33 cellular contexts compared by ENCODE assay signal in genomic region chr10:62171791-62172190, GRCh38.
DNase-seq lines count a peak whose midpoint lies in the region; ATAC-seq and TF ChIP-seq lines count a peak whose summit lies in the region.
"Had no signal": no experiment of that assay in that cellular context is flagged by ENCODE, and none has a peak within 500 bp of the region (broad histone marks: within the 10 kb centered on the region; RNA-seq: fewer than 3 reads in every experiment).

No MANE protein-coding gene starts in this region.

- H2BK12ac ChIP-seq in mesenchymal stem cell (ENCODE audit: low read length in 2 of 2) = no peak overlapping the region

- no peaks in the 10 kb centered on the region for H3K36me3 Mint-ChIP-seq in glutamatergic neuron (ENCODE audit: unreplicated experiment)

- H3K4me1 ChIP-seq in mesenchymal stem cell (ENCODE audit: control insufficient read depth, insufficient read depth, low read depth, low read length) = no peaks in the 10 kb centered on the region
- H3K4me1 ChIP-seq: testis had no signal

- no peak overlapping the region for H2BK15ac ChIP-seq in mesenchymal stem cell (ENCODE audit: low read depth, poor library complexity, severe bottlenecking)

- no peak overlapping the region for H2BK120ac ChIP-seq in mesenchymal stem cell (ENCODE audit: low read depth, low read length)

- H3K14ac ChIP-seq in mesenchymal stem cell (ENCODE audit: low read length in 2 of 2) = no peak overlapping the region

- DNase-seq in EL (peak; percentile 47), HFF-Myc (ENCODE audit: extremely low read depth, low read depth) (peak; percentile 17), astrocyte of the hippocampus (ENCODE audit: low read depth, low spot score) (peak; percentile 14), mesenchymal stem cell (peak; percentile 32), glutamatergic neuron (no peak)
- DNase-seq: activated CD4-positive, alpha-beta T cell treated with anti-CD3 and anti-CD28 coated beads, Interleukin-2, amount 50 U/mL, for 4 hours; activated CD8-positive, alpha-beta memory T cell treated with anti-CD3 and anti-CD28 coated beads, Interleukin-2, amount 50 U/mL, for 48 hours; aorta; CD4-positive, CD25-positive, alpha-beta regulatory T cell; central memory CD4-positive, alpha-beta T cell; dorsolateral prefrontal cortex; foreskin melanocyte; GDM1; H7; left lung; naive B cell; NCI-H1417; NCI-H345; NCI-H82; occipital lobe; spleen; stimulated activated CD4-positive, alpha-beta T cell treated with anti-CD3 and anti-CD28 coated beads, Interleukin-4, amount 100 ng/mL, for 1 hour; stimulated activated naive CD4-positive, alpha-beta T cell; testis had no signal

- no peak overlapping the region for H4K8ac ChIP-seq in mesenchymal stem cell (ENCODE audit: low read length)

- no peak overlapping the region for H3K4me3 Mint-ChIP-seq in glutamatergic neuron (ENCODE audit: unreplicated experiment)
- H3K4me3 Mint-ChIP-seq: activated T-helper 17 cell treated with anti-CD3 and anti-CD28 coated beads, Interleukin-2, amount 50 U/mL, for 72 hours; CD4-positive, CD25-positive, alpha-beta regulatory T cell; IgD-negative memory B cell; naive B cell had no signal

- no peak for ATAC-seq in GM18873 (IDR thresholded peaks at IDR 0.05; ENCODE audit: low FRiP score, unreplicated experiment)
- no peak for ATAC-seq in GM19467 (IDR thresholded peaks at IDR 0.05; ENCODE audit: unreplicated experiment)
- ATAC-seq: activated naive CD4-positive, alpha-beta T cell treated with anti-CD3 and anti-CD28 coated beads, Interleukin-2, amount 50 U/mL, for 72 hours; activated T-helper 17 cell treated with anti-CD3 and anti-CD28 coated beads, Interleukin-2, amount 50 U/mL, for 72 hours; Right ventricle myocardium inferior had no signal

- H3K27ac ChIP-seq in mesenchymal stem cell (ENCODE audit: low read length, poor library complexity, severe bottlenecking) = no peak overlapping the region
- H3K27ac ChIP-seq: dorsolateral prefrontal cortex, epithelial cell of prostate, hepatocyte, HL-60, spleen, testis had no signal

- no peak overlapping the region for H3K4me2 ChIP-seq in mesenchymal stem cell (ENCODE audit: low read length, poor library complexity, severe bottlenecking)
- H3K4me2 ChIP-seq: hepatocyte had no signal

- H3K4me1 Mint-ChIP-seq in glutamatergic neuron (ENCODE audit: low read depth, unreplicated experiment) = no peaks in the 10 kb centered on the region

- no peak overlapping the region for H2AFZ ChIP-seq in mesenchymal stem cell (ENCODE audit: low read depth, low read length)
- H2AFZ ChIP-seq: hepatocyte had no signal

- H3K9ac ChIP-seq in mesenchymal stem cell (ENCODE audit: low read length) = no peak overlapping the region

- no peak overlapping the region for H3K4ac ChIP-seq in mesenchymal stem cell (ENCODE audit: low read depth in 1 of 2, low read length in 2 of 2)

- no peaks in the 10 kb centered on the region for H3K79me1 ChIP-seq in mesenchymal stem cell (replicated peaks; ENCODE audit: low read length, poor library complexity, severe bottlenecking)

- no peak overlapping the region for H3K23ac ChIP-seq in mesenchymal stem cell (ENCODE audit: low read length in 2 of 2)

- H3K9me3 ChIP-seq in mesenchymal stem cell (ENCODE audit: control insufficient read depth, low read length) = peaks cover 9% of the 10 kb centered on the region
- H3K9me3 ChIP-seq: testis had no signal

- H3K27me3 ChIP-seq in mesenchymal stem cell (ENCODE audit: control insufficient read depth in 1 of 2, insufficient read depth in 1 of 2, low read length in 2 of 2) = no peaks in the 10 kb centered on the region
- H3K27me3 ChIP-seq: dorsolateral prefrontal cortex, hepatocyte, left lung, spleen, testis had no signal

- H3K36me3 ChIP-seq in mesenchymal stem cell (ENCODE audit: control insufficient read depth in 1 of 2, insufficient read depth in 2 of 2, low read depth in 1 of 2, low read length in 2 of 2) = no peaks in the 10 kb centered on the region
- H3K36me3 ChIP-seq: left lung, spleen had no signal

- no peaks in the 10 kb centered on the region for H3K27me3 Mint-ChIP-seq in glutamatergic neuron (ENCODE audit: unreplicated experiment)
- H3K27me3 Mint-ChIP-seq: activated T-helper 17 cell treated with anti-CD3 and anti-CD28 coated beads, Interleukin-2, amount 50 U/mL, for 72 hours; CD4-positive, CD25-positive, alpha-beta regulatory T cell; IgD-negative memory B cell; naive B cell had no signal

- no peak overlapping the region for H3K27ac Mint-ChIP-seq in glutamatergic neuron (ENCODE audit: unreplicated experiment)
- H3K27ac Mint-ChIP-seq: activated T-helper 17 cell treated with anti-CD3 and anti-CD28 coated beads, Interleukin-2, amount 50 U/mL, for 72 hours had no signal

- no peak overlapping the region for H4K91ac ChIP-seq in mesenchymal stem cell (ENCODE audit: low read length)

- H3K9me3 Mint-ChIP-seq in glutamatergic neuron (ENCODE audit: unreplicated experiment) = no peaks in the 10 kb centered on the region

- no peak overlapping the region for H3K18ac ChIP-seq in mesenchymal stem cell (ENCODE audit: low read depth in 1 of 2, low read length in 2 of 2)

- TF ChIP-seq CTCF in HFF-Myc (IDR thresholded peaks at IDR 0.05; ENCODE audit: low read depth, low read length, missing control alignments) = no peak
- TF ChIP-seq CTCF in glutamatergic neuron (IDR thresholded peaks at IDR 0.05; ENCODE audit: partially characterized antibody, unreplicated experiment) = no peak

- no peak overlapping the region for H2BK5ac ChIP-seq in mesenchymal stem cell (ENCODE audit: low read depth, low read length, poor library complexity, severe bottlenecking)

- no peak overlapping the region for H2AK5ac ChIP-seq in mesenchymal stem cell (ENCODE audit: low read length, severe bottlenecking)

- 0% methylated on average over 1 of the region's 2 CpGs for whole genome bisulfite sequencing in mesenchymal stem cell

- H3K4me3 ChIP-seq in HFF-Myc (replicated peaks; ENCODE audit: low read depth, low read length) (no peak overlapping the region), mesenchymal stem cell (ENCODE audit: insufficient read depth in 1 of 2, low read depth in 1 of 2, low read length in 2 of 2) (no peak overlapping the region)
- H3K4me3 ChIP-seq: dorsolateral prefrontal cortex, hepatocyte, left lung, spleen, testis had no signal
